17 cellular contexts compared by ENCODE assay signal in the genomic region with DNA sequence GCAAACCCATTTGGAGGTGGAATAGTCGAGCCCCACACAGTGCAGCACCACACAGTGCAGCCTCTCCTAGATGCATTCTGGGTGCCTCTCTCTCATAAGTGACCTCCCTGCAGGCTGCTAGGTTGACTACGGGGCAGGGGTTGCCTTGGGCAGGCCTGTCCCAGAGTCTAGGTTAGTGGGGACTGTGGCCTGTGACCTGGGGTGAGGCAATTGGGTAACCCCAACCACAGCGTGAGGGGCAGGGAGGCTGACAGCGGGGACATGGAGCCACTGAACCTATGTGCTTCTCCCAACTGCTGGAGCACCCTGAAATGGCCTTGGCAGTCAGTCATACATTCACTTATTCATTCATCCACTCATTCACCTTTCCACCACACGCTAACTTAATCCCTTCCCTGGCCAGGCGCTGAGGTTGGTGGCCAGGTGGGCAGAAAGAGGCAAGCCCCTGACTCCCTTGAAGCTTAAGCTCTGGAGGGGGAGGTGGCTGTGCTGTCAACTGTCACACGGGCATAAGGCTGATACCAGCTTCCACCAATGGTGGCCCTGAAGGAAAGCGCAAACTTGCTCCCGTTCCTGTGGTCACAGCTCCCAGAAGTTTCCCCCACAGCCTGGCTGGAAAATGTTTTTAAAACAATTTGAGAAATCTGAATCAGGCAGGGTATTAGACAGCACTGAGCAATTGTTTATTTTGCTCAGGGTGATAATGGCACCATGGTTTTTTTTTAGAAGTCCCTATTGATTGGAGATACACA. TPM values are rescaled to one million over a fixed set of nuclear protein-coding genes. Genes with fewer than 3 reads are reported as not detected.
DNase-seq lines count a peak whose midpoint lies in the region; ATAC-seq, FAIRE-seq and TF ChIP-seq lines count a peak whose summit lies in the region.
"Had no signal": no experiment of that assay in that cellular context is flagged by ENCODE, and none has a peak within 500 bp of the region (broad histone marks: within the 10 kb centered on the region; RNA-seq: fewer than 3 reads in every experiment).

No MANE protein-coding gene starts in this region.

- H2BK5ac ChIP-seq in trophoblast cell (ENCODE audit: low read depth, low read length, poor library complexity): no peak overlapping the region

- no peak overlapping the region for H3K4me2 ChIP-seq in keratinocyte (ENCODE audit: control insufficient read depth, extremely low read depth, insufficient read depth, low read depth, low read length)
- no peak overlapping the region for H3K4me2 ChIP-seq in trophoblast cell (ENCODE audit: low read length)
- no peak overlapping the region for H3K4me2 ChIP-seq in OCI-LY7 (ENCODE audit: low read length)
- H3K4me2 ChIP-seq: BLaER1 had no signal

- no peak overlapping the region for H3K18ac ChIP-seq in trophoblast cell (ENCODE audit: low read length)

- H3K9me3 ChIP-seq in keratinocyte (ENCODE audit: control insufficient read depth, low read depth, low read length) (no peaks in the 10 kb centered on the region), trophoblast cell (ENCODE audit: insufficient read depth, low read depth, low read length) (peaks cover 2% of the 10 kb centered on the region), OCI-LY7 (ENCODE audit: low read length) (no peaks in the 10 kb centered on the region)
- H3K9me3 ChIP-seq: BLaER1 had no signal

- BruUV-seq in OCI-LY7 (replicated peaks; lab: Mats Ljungman, UMichigan): no TSS peak

- no peaks in the 10 kb centered on the region for H3K79me1 ChIP-seq in trophoblast cell (ENCODE audit: low read length)

- no peak overlapping the region for H3K4me3 Mint-ChIP-seq in activated naive CD4-positive, alpha-beta T cell treated with anti-CD3 and anti-CD28 coated beads, Interleukin-2, amount 50 U/mL, for 24 hours

- H3K9me3 Mint-ChIP-seq in activated naive CD4-positive, alpha-beta T cell treated with anti-CD3 and anti-CD28 coated beads, Interleukin-2, amount 50 U/mL, for 24 hours: no peaks in the 10 kb centered on the region
- H3K9me3 Mint-ChIP-seq in activated naive CD4-positive, alpha-beta T cell treated with anti-CD3 and anti-CD28 coated beads, Interleukin-2, amount 50 U/mL, for 72 hours: no peaks in the 10 kb centered on the region

- H4K91ac ChIP-seq in trophoblast cell (ENCODE audit: low read depth, low read length): no peak overlapping the region

- no peak for DNase-seq in activated naive CD4-positive, alpha-beta T cell treated with anti-CD3 and anti-CD28 coated beads, Interleukin-2, amount 50 U/mL, for 72 hours (ENCODE audit: low spot score in 2 of 2)
- DNase-seq in keratinocyte (ENCODE audit: low read depth, low spot score) (no peak), trophoblast cell (peak; percentile 59 to 79), GM12892 (ENCODE audit: insufficient read length) (no peak), OCI-LY7 (ENCODE audit: low spot score) (no peak)
- DNase-seq in stimulated activated CD4-positive, alpha-beta T cell treated with anti-CD3 and anti-CD28 coated beads, Interleukin-2, amount 100 ng/mL, for 24 hours: no peak
- DNase-seq: 8988T, AML-193, DMS53, GF-D8, IMR-90 had no signal

- WGBS in trophoblast cell (ENCODE audit: extremely low coverage, insufficient coverage, insufficient read length): no CpG with 5 or more reads among the region's 9 CpGs

- no peak overlapping the region for H3K14ac ChIP-seq in trophoblast cell (ENCODE audit: low read length)

- TF ChIP-seq CTCF in keratinocyte (optimal IDR thresholded peaks at IDR 0.05 in 1 of 3, IDR thresholded peaks at IDR 0.05 in 1 of 3, conservative IDR thresholded peaks at IDR 0.05 in 1 of 3; ENCODE audit: extremely low read depth in 1 of 3, insufficient read depth in 2 of 3, low read length in 3 of 3): no peak
- no peak for TF ChIP-seq CTCF in OCI-LY7 (conservative IDR thresholded peaks at IDR 0.05; ENCODE audit: low read length)

- H4K20me1 ChIP-seq in keratinocyte (ENCODE audit: control insufficient read depth, extremely low read depth, insufficient read depth, low read length): no peaks in the 10 kb centered on the region
- H4K20me1 ChIP-seq in OCI-LY7 (ENCODE audit: insufficient read depth, low read length): no peaks in the 10 kb centered on the region
- H4K20me1 ChIP-seq: BLaER1 had no signal

- H3K9me2 ChIP-seq in OCI-LY7 (ENCODE audit: insufficient read depth, low read length): no peaks in the 10 kb centered on the region

- no peak for TF ChIP-seq POLR2A in GM12892 (IDR thresholded peaks at IDR 0.05; ENCODE audit: low read depth, low read length)

- H3K27me3 Mint-ChIP-seq in activated naive CD4-positive, alpha-beta T cell treated with anti-CD3 and anti-CD28 coated beads, Interleukin-2, amount 50 U/mL, for 24 hours: no peaks in the 10 kb centered on the region

- peak; percentile 5 for FAIRE-seq in keratinocyte (lab: Jason Lieb, UNC)
- FAIRE-seq in GM12892 (lab: Jason Lieb, UNC): no peak
- FAIRE-seq: GM18507, H54 had no signal

- CTCF ChIA-PET in OCI-LY7 (lab: Charles Lee; ENCODE audit: unreplicated experiment): no interaction called here

- POLR2A ChIA-PET in OCI-LY7 (lab: Charles Lee): no interaction called here

- no peak overlapping the region for H2BK12ac ChIP-seq in trophoblast cell (ENCODE audit: low read length)

- H3K4me1 ChIP-seq in keratinocyte (ENCODE audit: control insufficient read depth, extremely low read depth, insufficient read depth, low read length): peaks cover 44% of the 10 kb centered on the region
- no peaks in the 10 kb centered on the region for H3K4me1 ChIP-seq in trophoblast cell (ENCODE audit: control insufficient read depth in 1 of 2, insufficient read depth in 2 of 2, low read length in 2 of 2)
- no peaks in the 10 kb centered on the region for H3K4me1 ChIP-seq in OCI-LY7 (ENCODE audit: insufficient read depth, low read length, poor library complexity, severe bottlenecking)
- H3K4me1 ChIP-seq: BLaER1 had no signal

- H3K36me3 Mint-ChIP-seq in activated naive CD4-positive, alpha-beta T cell treated with anti-CD3 and anti-CD28 coated beads, Interleukin-2, amount 50 U/mL, for 24 hours: peaks cover 4% of the 10 kb centered on the region
- H3K36me3 Mint-ChIP-seq in activated naive CD4-positive, alpha-beta T cell treated with anti-CD3 and anti-CD28 coated beads, Interleukin-2, amount 50 U/mL, for 72 hours: no peaks in the 10 kb centered on the region

- peaks cover 100% of the 10 kb centered on the region for H3K79me2 ChIP-seq in keratinocyte (ENCODE audit: control insufficient read depth, insufficient read depth, low read length)
- no peaks in the 10 kb centered on the region for H3K79me2 ChIP-seq in trophoblast cell (ENCODE audit: control insufficient read depth, insufficient read depth, low read length, poor library complexity)
- H3K79me2 ChIP-seq in OCI-LY7 (ENCODE audit: insufficient read depth, low read depth, low read length): no peaks in the 10 kb centered on the region

- H2AFZ ChIP-seq in keratinocyte (ENCODE audit: control insufficient read depth, low read length) (no peak overlapping the region), trophoblast cell (ENCODE audit: insufficient read depth, low read length, poor library complexity) (no peak overlapping the region), OCI-LY7 (ENCODE audit: low read length) (no peak overlapping the region)

- peaks cover 21% of the 10 kb centered on the region for H3K4me1 Mint-ChIP-seq in activated naive CD4-positive, alpha-beta T cell treated with anti-CD3 and anti-CD28 coated beads, Interleukin-2, amount 50 U/mL, for 24 hours

- no peak overlapping the region for H4K8ac ChIP-seq in trophoblast cell (ENCODE audit: low read depth, low read length)

- H3K4me3 ChIP-seq in keratinocyte (ENCODE audit: control insufficient read depth in 2 of 3, extremely low read depth in 1 of 3, insufficient read depth in 2 of 3, low read depth in 1 of 3, low read length in 3 of 3) (no peak overlapping the region), trophoblast cell (ENCODE audit: low read depth, low read length) (no peak overlapping the region), OCI-LY7 (ENCODE audit: low read depth, low read length, poor library complexity, severe bottlenecking) (no peak overlapping the region)
- H3K4me3 ChIP-seq: BLaER1 had no signal

- intact Hi-C loops in OCI-LY7 (cut with micrococcal nuclease; ENCODE audit: unreplicated experiment): no loop called here

- peaks cover 6% of the 10 kb centered on the region for H3K9me1 ChIP-seq in keratinocyte (ENCODE audit: control insufficient read depth, extremely low read depth, insufficient read depth, low read length)

- H3K4ac ChIP-seq in trophoblast cell (ENCODE audit: low read depth, low read length): no peak overlapping the region

- H4K12ac ChIP-seq in trophoblast cell (ENCODE audit: low read depth, low read length): no peak overlapping the region

- H3K27me3 ChIP-seq in keratinocyte (ENCODE audit: control insufficient read depth, extremely low read depth, insufficient read depth, low read length) (no peaks in the 10 kb centered on the region), trophoblast cell (ENCODE audit: insufficient read depth, low read length) (no peaks in the 10 kb centered on the region)
- H3K27me3 ChIP-seq: BLaER1 had no signal

- no peak for ATAC-seq in activated naive CD4-positive, alpha-beta T cell treated with anti-CD3 and anti-CD28 coated beads, Interleukin-2, amount 50 U/mL, for 72 hours
- ATAC-seq: HCT116 had no signal

- dilution Hi-C loops in keratinocyte (cut with MboI; ENCODE audit: extremely low pct_ligation_motif_present, low sequenced_read_pairs): no loop called here

- H3K23ac ChIP-seq in trophoblast cell (ENCODE audit: low read length): no peak overlapping the region

- no peak overlapping the region for H3K27ac ChIP-seq in keratinocyte (ENCODE audit: control insufficient read depth, insufficient read depth, low read length)
- no peak overlapping the region for H3K27ac ChIP-seq in trophoblast cell (ENCODE audit: low read depth, low read length)
- H3K27ac ChIP-seq in OCI-LY7 (ENCODE audit: low read depth, low read length, poor library complexity, severe bottlenecking): no peak overlapping the region
- H3K27ac ChIP-seq: BLaER1 had no signal

- H2BK120ac ChIP-seq in trophoblast cell (ENCODE audit: insufficient read depth, low read length, poor library complexity): no peak overlapping the region

- peak overlapping the region; percentile 55 for H3K27ac Mint-ChIP-seq in activated naive CD4-positive, alpha-beta T cell treated with anti-CD3 and anti-CD28 coated beads, Interleukin-2, amount 50 U/mL, for 24 hours
- no peak overlapping the region for H3K27ac Mint-ChIP-seq in activated naive CD4-positive, alpha-beta T cell treated with anti-CD3 and anti-CD28 coated beads, Interleukin-2, amount 50 U/mL, for 72 hours

- H3K36me3 ChIP-seq in keratinocyte (ENCODE audit: control insufficient read depth in 2 of 2, extremely low read depth in 1 of 2, insufficient read depth in 2 of 2, low read length in 2 of 2) (peaks cover 4 to 70% of the 10 kb centered on the region in 2 experiments), trophoblast cell (ENCODE audit: control insufficient read depth in 1 of 2, insufficient read depth in 2 of 2, low read length in 2 of 2) (no peaks in the 10 kb centered on the region), OCI-LY7 (ENCODE audit: insufficient read depth, low read length) (no peaks in the 10 kb centered on the region)
- H3K36me3 ChIP-seq: BLaER1 had no signal

- no peak overlapping the region for H2AK5ac ChIP-seq in trophoblast cell (ENCODE audit: low read length)

- no peak overlapping the region for H3K9ac ChIP-seq in keratinocyte (ENCODE audit: control insufficient read depth, extremely low read depth, insufficient read depth, low read length)
- no peak overlapping the region for H3K9ac ChIP-seq in trophoblast cell (ENCODE audit: low read length)
- H3K9ac ChIP-seq: BLaER1 had no signal

RNA-seq across cellular contexts. Expression of gene WNT7A, which starts 46.2 kb away (rescaled TPM):
- under 1 TPM; 0.06 to 0.14 TPM for total RNA-seq in activated naive CD4-positive, alpha-beta T cell treated with anti-CD3 and anti-CD28 coated beads, Interleukin-2, amount 50 U/mL, for 72 hours
- 13.0 to 36.7 TPM (median 20.3 TPM) in 3 replicates for polyA plus RNA-seq in keratinocyte
- polyA plus RNA-seq in keratinocyte (2011; ENCODE audit: low read depth): 5.5 TPM
- 16.2 and 26.7 TPM in 2 replicates for polyA plus RNA-seq in keratinocyte (2011; cell fraction: cytosol; rRNA removed)
- polyA plus RNA-seq in keratinocyte (2011; cell fraction: nucleus; rRNA removed): 26.3 and 31.8 TPM in 2 replicates
- polyA plus RNA-seq in keratinocyte (2012; ENCODE audit: low replicate concordance): 8.2 and 51.3 TPM in 2 replicates
- polyA minus RNA-seq in keratinocyte: 17.3 to 89.8 TPM (median 32.9 TPM) in 3 replicates
- 39.5 TPM for polyA minus RNA-seq in keratinocyte (2011; cell fraction: cytosol; rRNA and poly(A)+ RNA removed)
- polyA minus RNA-seq in keratinocyte (2011; cell fraction: nucleus; rRNA and poly(A)+ RNA removed): 30.3 and 32.0 TPM in 2 replicates
- 0.37 and 0.46 TPM in 2 replicates for polyA plus RNA-seq in trophoblast cell (2013)
- not detected for polyA plus RNA-seq in GM12892 (2012; ENCODE audit: missing spikeins)
- not detected in 2 replicates for total RNA-seq in OCI-LY7 (2014; rRNA removed; shearing (Covaris generic))
- not detected in 2 replicates for total RNA-seq in OCI-LY7 (2022)
- total RNA-seq: HT-29, IMR-90 had no signal
- polyA plus RNA-seq: IMR-90 had no signal

Comparison
In these comparisons a context has a peak if more than half of its experiments do, and no peak if none do; other contexts are left out.
1. DNase-seq: peak in trophoblast cell (2 of 2); none in activated naive CD4-positive, alpha-beta T cell treated with anti-CD3 and anti-CD28 coated beads, Interleukin-2, amount 50 U/mL, for 72 hours (0 of 2), keratinocyte (single experiment), GM12892 (single experiment), OCI-LY7 (single experiment) and stimulated activated CD4-positive, alpha-beta T cell treated with anti-CD3 and anti-CD28 coated beads, Interleukin-2, amount 100 ng/mL, for 24 hours (0 of 2).